ENCODE assay signal across 11 cellular contexts in the genomic region with DNA sequence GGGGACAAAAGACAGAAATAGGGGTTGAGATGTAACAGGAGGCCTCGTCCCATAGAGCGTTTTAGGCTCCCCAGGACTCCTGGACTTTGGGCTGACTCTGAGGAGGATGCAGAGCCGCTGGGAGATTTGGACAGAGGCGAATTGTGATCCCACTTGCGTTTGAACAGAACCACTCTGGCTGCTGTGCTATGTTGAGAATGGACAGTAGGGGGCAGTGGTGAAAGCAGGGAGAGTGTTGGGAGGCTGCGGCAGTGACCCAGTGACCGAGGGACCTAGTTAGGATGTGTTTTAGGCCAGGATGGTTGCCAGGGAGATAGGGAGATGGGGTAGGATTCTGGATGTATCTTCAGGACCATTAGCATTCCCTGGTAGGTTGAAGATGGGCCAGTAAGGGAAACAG.
DNase-seq lines count a peak whose midpoint lies in the region; ATAC-seq and TF ChIP-seq lines count a peak whose summit lies in the region.
"Had no signal": no experiment of that assay in that cellular context is flagged by ENCODE, and none has a peak within 500 bp of the region (broad histone marks: within the 10 kb centered on the region; RNA-seq: fewer than 3 reads in every experiment).

No MANE protein-coding gene starts in this region.

- H3K9me3 ChIP-seq in mammary epithelial cell (replicated peaks; ENCODE audit: insufficient read depth, low read length), result no peaks in the 10 kb centered on the region
- H3K9me3 ChIP-seq: esophagus muscularis mucosa had no signal

- H3K4me2 ChIP-seq in mammary epithelial cell (ENCODE audit: insufficient read depth, low read depth, low read length), result no peak overlapping the region

- no peak overlapping the region for H2AFZ ChIP-seq in mammary epithelial cell (ENCODE audit: low read depth, low read length)

- BruUV-seq in mammary epithelial cell (replicated peaks; lab: Mats Ljungman, UMichigan), result no TSS peak

- H3K27me3 ChIP-seq in mammary epithelial cell (ENCODE audit: insufficient read depth, low read length), result no peaks in the 10 kb centered on the region
- H3K27me3 ChIP-seq: esophagus muscularis mucosa had no signal

- H3K27ac ChIP-seq in mammary epithelial cell (ENCODE audit: insufficient read depth, low read depth, low read length), result no peak overlapping the region

- H3K4me3 Mint-ChIP-seq in HFFc6 (no peak overlapping the region), neural crest cell (no peak overlapping the region)
- H3K4me3 Mint-ChIP-seq: mesothelial cell of epicardium had no signal

- in situ Hi-C loops in mammary epithelial cell (cut with MboI; ENCODE audit: low sequenced_read_pairs in 2 of 2), result no loop called here

- H3K4me1 Mint-ChIP-seq in HFFc6 (ENCODE audit: low read depth) (0 out of 2 replicates have a peak, but pooled peaks cover 6% of the 10 kb centered on the region), neural crest cell (no peaks in the 10 kb centered on the region)

- no peaks in the 10 kb centered on the region for H3K79me2 ChIP-seq in mammary epithelial cell (ENCODE audit: insufficient read depth, low read length)

- peak; percentile 19 for TF ChIP-seq CTCF in GM10266 (IDR thresholded peaks at IDR 0.05; ENCODE audit: control insufficient read depth, insufficient read depth, low read depth, missing control alignments)
- peak; percentile 61 for TF ChIP-seq CTCF in HFFc6 (IDR thresholded peaks at IDR 0.05)
- peak; percentile 23 to 33 for TF ChIP-seq CTCF in mammary epithelial cell (conservative IDR thresholded peaks at IDR 0.05 in 1 of 2, IDR thresholded peaks at IDR 0.05 in 1 of 2; ENCODE audit: extremely low read depth in 1 of 2, insufficient read depth in 1 of 2, low read depth in 1 of 2, low read length in 2 of 2)
- peak; percentile 44 for TF ChIP-seq CTCF in neural crest cell (conservative IDR thresholded peaks at IDR 0.05)

- no peaks in the 10 kb centered on the region for H3K36me3 ChIP-seq in mammary epithelial cell (ENCODE audit: insufficient read depth, low read length)
- H3K36me3 ChIP-seq: esophagus muscularis mucosa had no signal

- intact Hi-C loops in mammary epithelial cell (cut with micrococcal nuclease), result no loop called here

- CTCF ChIA-PET in mammary epithelial cell (lab: Charles Lee; ENCODE audit: low non-redundant PET), result no interaction called here

- H3K27me3 Mint-ChIP-seq in HFFc6 (ENCODE audit: insufficient read depth) (peaks cover 9% of the 10 kb centered on the region), neural crest cell (ENCODE audit: low read depth) (no peaks in the 10 kb centered on the region)

- 92% methylated on average over 2 of the region's 7 CpGs for WGBS in mammary epithelial cell (ENCODE audit: low coverage, missing lambda C conversion rate)

- no peak for ATAC-seq in HG02870 (IDR thresholded peaks at IDR 0.05; ENCODE audit: unreplicated experiment)

- H3K9ac ChIP-seq in mammary epithelial cell (ENCODE audit: insufficient read depth, low read length), result no peak overlapping the region

- no peaks in the 10 kb centered on the region for H3K36me3 Mint-ChIP-seq in HFFc6 (ENCODE audit: low read depth)
- no peaks in the 10 kb centered on the region for H3K36me3 Mint-ChIP-seq in neural crest cell (ENCODE audit: low read depth)
- H3K36me3 Mint-ChIP-seq: mesothelial cell of epicardium had no signal

- H4K20me1 ChIP-seq in mammary epithelial cell (ENCODE audit: insufficient read depth, low read length), result no peaks in the 10 kb centered on the region

- H3K4me3 ChIP-seq in mammary epithelial cell (replicated peaks in 1 of 3; ENCODE audit: insufficient read depth in 1 of 3, low read depth in 2 of 3, low read length in 3 of 3), result no peak overlapping the region

- DNase-seq in GM10266 (ENCODE audit: extremely low spot score) (no peak), HFFc6 (no peak), mammary epithelial cell (no peak), neural crest cell (ENCODE audit: low read depth, low spot score) (peak; percentile 22), NCI-H82 treated with DMSO at 0.1 percent for 48 hours (lab: John Stamatoyannopoulos, UW; ENCODE audit: unreplicated experiment) (no peak), A172 (ENCODE audit: low spot score) (no peak), NCI-H2107 (lab: John Stamatoyannopoulos, UW) (no peak)
- DNase-seq: NCI-H446 had no signal

- dilution Hi-C loops in mammary epithelial cell (cut with HindIII; ENCODE audit: low sequenced_read_pairs), result no loop called here

- peaks cover 7% of the 10 kb centered on the region for H3K4me1 ChIP-seq in mammary epithelial cell (ENCODE audit: insufficient read depth, low read length)

- H3K9me3 Mint-ChIP-seq in HFFc6 (no peaks in the 10 kb centered on the region), neural crest cell (no peaks in the 10 kb centered on the region)
- H3K9me3 Mint-ChIP-seq: mesothelial cell of epicardium had no signal

- H3K27ac Mint-ChIP-seq in HFFc6 (no peak overlapping the region), neural crest cell (ENCODE audit: unreplicated experiment) (no peak overlapping the region)
- H3K27ac Mint-ChIP-seq: mesothelial cell of epicardium had no signal
